ENCODE assay signal across 8 cellular contexts in the genomic region with DNA sequence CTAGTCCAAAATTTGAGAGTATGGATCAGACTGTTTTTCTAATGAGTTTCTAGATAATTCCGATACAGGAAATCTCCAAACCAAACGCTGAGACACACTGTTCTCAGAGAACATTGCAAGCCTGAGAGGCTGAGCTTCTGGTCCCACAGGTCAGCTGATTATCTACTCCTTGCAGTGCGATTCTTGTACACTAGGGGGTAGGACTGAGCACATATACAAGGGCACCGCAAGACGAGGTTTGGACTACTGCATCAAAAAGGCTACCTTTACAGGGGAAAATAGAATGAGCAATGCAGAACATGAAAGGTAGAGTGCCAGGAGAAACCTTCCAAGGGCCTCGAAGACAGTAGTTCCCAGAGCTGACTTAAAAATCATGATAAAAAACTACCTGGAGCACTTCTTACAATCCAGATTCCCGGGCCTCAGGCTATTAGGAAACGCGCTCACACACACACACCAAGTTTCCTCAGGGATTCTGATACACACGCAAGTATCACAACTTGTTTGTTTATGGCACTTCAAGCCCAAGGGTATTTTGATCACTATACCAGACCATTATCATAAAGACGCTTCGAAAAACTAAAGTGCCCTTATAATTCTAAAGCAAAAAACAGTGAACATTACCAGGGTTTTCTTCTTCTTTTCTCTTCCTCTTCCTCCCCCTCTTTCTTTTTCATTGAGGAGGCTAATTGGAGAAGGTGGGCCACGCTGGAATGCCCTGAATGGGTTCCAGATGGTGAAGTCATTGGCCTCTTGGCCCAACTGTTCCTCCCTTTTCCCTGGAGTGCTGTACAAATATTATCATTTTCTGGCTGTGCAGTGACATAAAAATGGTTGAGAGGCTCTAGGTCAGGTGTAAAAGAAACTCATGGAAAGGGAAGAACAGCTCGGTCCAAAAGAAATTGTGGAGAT.
DNase-seq lines count a peak whose midpoint lies in the region; ATAC-seq and TF ChIP-seq lines count a peak whose summit lies in the region.

No MANE protein-coding gene starts in this region.

- H3K4me3 Mint-ChIP-seq in activated naive CD8-positive, alpha-beta T cell treated with anti-CD3 and anti-CD28 coated beads, Interleukin-2, amount 50 U/mL, for 24 hours: no peak overlapping the region
- peak overlapping the region; percentile 22 for H3K4me3 Mint-ChIP-seq in type B pancreatic cell

- no peaks in the 10 kb centered on the region for H3K9me3 ChIP-seq in lower lobe of right lung

- intact Hi-C loops in lower lobe of right lung (cut with DNase I): no loop called here

- H3K4me1 Mint-ChIP-seq in activated naive CD8-positive, alpha-beta T cell treated with anti-CD3 and anti-CD28 coated beads, Interleukin-2, amount 50 U/mL, for 24 hours: peaks cover 29% of the 10 kb centered on the region
- peaks cover 32% of the 10 kb centered on the region for H3K4me1 Mint-ChIP-seq in type B pancreatic cell (ENCODE audit: unreplicated experiment)

- H3K36me3 Mint-ChIP-seq in activated naive CD8-positive, alpha-beta T cell treated with anti-CD3 and anti-CD28 coated beads, Interleukin-2, amount 50 U/mL, for 24 hours (ENCODE audit: low read depth): no peaks in the 10 kb centered on the region
- no peaks in the 10 kb centered on the region for H3K36me3 Mint-ChIP-seq in type B pancreatic cell

- DNase-seq in COLO829 (ENCODE audit: low spot score) (peak; percentile 47), SHP77 (lab: John Stamatoyannopoulos, UW) (peak; percentile 26 to 48), lower lobe of right lung (peak; percentile 35), type B pancreatic cell (ENCODE audit: extremely low spot score, unreplicated experiment) (no peak)
- peak; percentile 72 for DNase-seq in activated naive CD8-positive, alpha-beta T cell treated with anti-CD3 and anti-CD28 coated beads, Interleukin-2, amount 50 U/mL, for 24 hours

- peaks cover 41% of the 10 kb centered on the region for H3K4me1 ChIP-seq in lower lobe of right lung

- H3K36me3 ChIP-seq in lower lobe of right lung: no peaks in the 10 kb centered on the region

- peak; percentile 47 for TF ChIP-seq CTCF in lower lobe of right lung (IDR thresholded peaks at IDR 0.05)
- peak; percentile 71 for TF ChIP-seq CTCF in type B pancreatic cell (conservative IDR thresholded peaks at IDR 0.05)

- H3K4me3 ChIP-seq in lower lobe of right lung: no peak overlapping the region

- no peak overlapping the region for H3K27ac Mint-ChIP-seq in activated naive CD8-positive, alpha-beta T cell treated with anti-CD3 and anti-CD28 coated beads, Interleukin-2, amount 50 U/mL, for 24 hours
- no peak overlapping the region for H3K27ac Mint-ChIP-seq in type B pancreatic cell

- H3K27me3 ChIP-seq in lower lobe of right lung (ENCODE audit: low read depth): no peaks in the 10 kb centered on the region

- peaks cover 6% of the 10 kb centered on the region for H3K27me3 Mint-ChIP-seq in activated naive CD8-positive, alpha-beta T cell treated with anti-CD3 and anti-CD28 coated beads, Interleukin-2, amount 50 U/mL, for 24 hours
- no peaks in the 10 kb centered on the region for H3K27me3 Mint-ChIP-seq in type B pancreatic cell

- H3K27ac ChIP-seq in lower lobe of right lung: peak overlapping the region; percentile 38

- ATAC-seq in HG02938 (IDR thresholded peaks at IDR 0.05; ENCODE audit: unreplicated experiment): peak; percentile 49
- peak; percentile 71 for ATAC-seq in activated naive CD8-positive, alpha-beta T cell treated with anti-CD3 and anti-CD28 coated beads, Interleukin-2, amount 50 U/mL, for 24 hours
- ATAC-seq in lower lobe of right lung: peak; percentile 71 to 76
- ATAC-seq in GM19463 (IDR thresholded peaks at IDR 0.05; ENCODE audit: unreplicated experiment): no peak
- no peak for ATAC-seq in GM21526 (IDR thresholded peaks at IDR 0.05; ENCODE audit: low FRiP score, unreplicated experiment)

- H3K9me3 Mint-ChIP-seq in activated naive CD8-positive, alpha-beta T cell treated with anti-CD3 and anti-CD28 coated beads, Interleukin-2, amount 50 U/mL, for 24 hours: peaks cover 6% of the 10 kb centered on the region
- no peaks in the 10 kb centered on the region for H3K9me3 Mint-ChIP-seq in type B pancreatic cell

Comparison
In these comparisons a context has a peak if more than half of its experiments do, and no peak if none do; other contexts are left out.
1. ATAC-seq: peak in HG02938 (single experiment), activated naive CD8-positive, alpha-beta T cell treated with anti-CD3 and anti-CD28 coated beads, Interleukin-2, amount 50 U/mL, for 24 hours (single experiment) and lower lobe of right lung (2 of 2); none in GM19463 (single experiment) and GM21526 (single experiment).